8 cellular contexts compared by ENCODE assay signal in the genomic region with DNA sequence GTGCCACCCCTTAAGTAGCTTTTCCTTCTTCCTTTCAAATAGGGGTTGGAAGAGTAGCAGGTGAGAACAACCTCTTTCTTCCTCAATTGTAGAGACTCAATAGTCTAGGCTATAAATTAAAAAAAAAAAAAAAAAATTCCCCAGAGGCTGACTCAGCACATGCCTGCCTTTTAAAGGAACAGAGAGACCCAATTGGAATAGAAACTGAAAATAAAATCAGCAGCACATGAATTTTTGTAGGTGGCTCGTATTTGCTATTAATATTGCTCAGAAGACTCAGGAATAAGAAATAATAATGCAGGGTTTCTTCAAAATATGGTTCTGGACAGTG. TPM values are rescaled to one million over a fixed set of nuclear protein-coding genes. Genes with fewer than 3 reads are reported as not detected.
DNase-seq lines count a peak whose midpoint lies in the region; ATAC-seq, FAIRE-seq and TF ChIP-seq lines count a peak whose summit lies in the region.

No MANE protein-coding gene starts in this region.

- H3K27me3 Mint-ChIP-seq in activated T-cell treated with anti-CD3 and anti-CD28 coated beads, Interleukin-2, amount 50 U/mL, for 72 hours (ENCODE audit: low read depth) = no peaks in the 10 kb centered on the region

- no peaks in the 10 kb centered on the region for H3K27me3 ChIP-seq in OCI-LY1 (ENCODE audit: insufficient read depth, low read length)
- no peaks in the 10 kb centered on the region for H3K27me3 ChIP-seq in H1 (replicated peaks in 1 of 4; ENCODE audit: control insufficient read depth in 3 of 4, extremely low read depth in 1 of 4, insufficient read depth in 3 of 4, low read length in 3 of 4)
- no peaks in the 10 kb centered on the region for H3K27me3 ChIP-seq in parathyroid adenoma (ENCODE audit: control insufficient read depth, insufficient read depth, low read length)

- H3K56ac ChIP-seq in H1 (replicated peaks; ENCODE audit: insufficient read length, low read depth, low read length) = no peak overlapping the region

- no peak overlapping the region for H3K14ac ChIP-seq in H1 (ENCODE audit: insufficient read length)

- 0 out of 2 replicates have a peak, but pooled peaks cover 2% of the 10 kb centered on the region for H4K20me1 ChIP-seq in OCI-LY1 (ENCODE audit: insufficient read depth, low read length)
- H4K20me1 ChIP-seq in H1 (replicated peaks in 1 of 2; ENCODE audit: control insufficient read depth in 1 of 2, insufficient read depth in 2 of 2, low read length in 2 of 2) = peaks cover 42 to 45% of the 10 kb centered on the region in 2 experiments

- H3K9me3 ChIP-seq in OCI-LY1 (ENCODE audit: low read length) = no peaks in the 10 kb centered on the region; the same call in 1 of the 2 replicates
- H3K9me3 ChIP-seq in H1 (ENCODE audit: insufficient read depth in 2 of 2, low read depth in 1 of 2, low read length in 1 of 2) = no peaks in the 10 kb centered on the region
- no peaks in the 10 kb centered on the region for H3K9me3 ChIP-seq in parathyroid adenoma (ENCODE audit: control insufficient read depth, low read length)

- no peak for TF ChIP-seq POLR2A in H1 (IDR thresholded peaks at IDR 0.05; ENCODE audit: control extremely low read depth in 1 of 2, low read depth in 2 of 2, low read length in 2 of 2)

- no peak overlapping the region for H2AK5ac ChIP-seq in H1 (ENCODE audit: low read depth, low read length)

- H3K23ac ChIP-seq in H1 (ENCODE audit: insufficient read length) = no peak overlapping the region

- peak overlapping the region; percentile 30 for H3K9ac ChIP-seq in OCI-LY1 (ENCODE audit: low read length)
- H3K9ac ChIP-seq in H1 (replicated peaks in 1 of 4; ENCODE audit: extremely low read depth in 1 of 4, low read depth in 3 of 4, low read length in 3 of 4) = no peak overlapping the region
- H3K9ac ChIP-seq in parathyroid adenoma = no peak overlapping the region

- H3K18ac ChIP-seq in H1 (ENCODE audit: extremely low read depth, low read length) = no peak overlapping the region

- H3K36me3 ChIP-seq in OCI-LY1 (ENCODE audit: insufficient read depth, low read length) (peaks cover 23% of the 10 kb centered on the region), H1 (ENCODE audit: control insufficient read depth in 2 of 4, insufficient read depth in 4 of 4, low read length in 3 of 4) (peaks cover 0 to 1% (median 0%) of the 10 kb centered on the region in 4 experiments; a peak in 1 of 8 replicates), parathyroid adenoma (ENCODE audit: control insufficient read depth, insufficient read depth, low read length) (no peaks in the 10 kb centered on the region)

- H3K27ac Mint-ChIP-seq in activated T-cell treated with anti-CD3 and anti-CD28 coated beads, Interleukin-2, amount 50 U/mL, for 72 hours = peak overlapping the region; percentile 96

- H3K79me2 ChIP-seq in OCI-LY1 (ENCODE audit: insufficient read depth, low read length) (peaks cover 100% of the 10 kb centered on the region), H1 (ENCODE audit: control insufficient read depth in 1 of 2, insufficient read depth in 2 of 2, low read length in 2 of 2) (peaks cover 12 to 98% of the 10 kb centered on the region in 2 experiments), parathyroid adenoma (peaks cover 49% of the 10 kb centered on the region)

- peak overlapping the region; percentile 74 for H3K27ac ChIP-seq in OCI-LY1 (ENCODE audit: low read depth, low read length, poor library complexity, severe bottlenecking)
- H3K27ac ChIP-seq in H1 (ENCODE audit: low read depth, low read length) = no peak overlapping the region
- H3K27ac ChIP-seq in parathyroid adenoma = no peak overlapping the region

- no peak overlapping the region for H2BK120ac ChIP-seq in H1 (replicated peaks; ENCODE audit: low read depth, low read length)

- no peak overlapping the region for H2BK20ac ChIP-seq in H1 (ENCODE audit: low read length)

- H3K36me3 Mint-ChIP-seq in activated T-cell treated with anti-CD3 and anti-CD28 coated beads, Interleukin-2, amount 50 U/mL, for 72 hours (ENCODE audit: insufficient read depth in 2 of 2) = peaks cover 0 to 5% of the 10 kb centered on the region in 2 donors

- H2BK12ac ChIP-seq in H1 (ENCODE audit: low read depth, low read length) = no peak overlapping the region

- H3K9me2 ChIP-seq in OCI-LY1 (ENCODE audit: low read depth, low read length) = no peaks in the 10 kb centered on the region

- H3K4me1 ChIP-seq in OCI-LY1 (ENCODE audit: insufficient read depth, low read length, severe bottlenecking) (peaks cover 88% of the 10 kb centered on the region), H1 (replicated peaks in 1 of 4; ENCODE audit: control insufficient read depth in 3 of 4, insufficient read depth in 4 of 4, low read length in 3 of 4) (peaks cover 5 to 21% (median 9%) of the 10 kb centered on the region in 4 experiments; a peak in 4 of 7 replicates), parathyroid adenoma (peaks cover 35% of the 10 kb centered on the region)

- H3K4ac ChIP-seq in H1 (replicated peaks; ENCODE audit: insufficient read length, low read depth, low read length) = no peak overlapping the region

- DNase-seq in activated T-cell treated with anti-CD3 and anti-CD28 coated beads, Interleukin-2, amount 50 U/mL, for 72 hours = no peak
- no peak for DNase-seq in activated T-cell treated with anti-CD3 and anti-CD28 coated beads, Interleukin-2, amount 50 U/mL, for 48 hours
- DNase-seq in H1 (ENCODE audit: low read depth in 1 of 2, low spot score in 2 of 2) = no peak
- DNase-seq in SK-N-DZ (ENCODE audit: low spot score) = no peak
- no peak for DNase-seq in SKM-1 treated with dmso at 0.1 percent for 144 hours (lab: John Stamatoyannopoulos, UW; ENCODE audit: unreplicated experiment)
- DNase-seq in DMS 273 (lab: John Stamatoyannopoulos, UW; ENCODE audit: unreplicated experiment) = no peak

- H3K4me3 Mint-ChIP-seq in activated T-cell treated with anti-CD3 and anti-CD28 coated beads, Interleukin-2, amount 50 U/mL, for 72 hours = peak overlapping the region; percentile 55 to 80

- H3K4me1 Mint-ChIP-seq in activated T-cell treated with anti-CD3 and anti-CD28 coated beads, Interleukin-2, amount 50 U/mL, for 72 hours (ENCODE audit: low read depth) = peaks cover 95% of the 10 kb centered on the region

- H2AFZ ChIP-seq in OCI-LY1 (ENCODE audit: low read length) (no peak overlapping the region), H1 (ENCODE audit: low read length) (no peak overlapping the region), parathyroid adenoma (no peak overlapping the region)

- no peak for TF ChIP-seq RAD21 in H1 (IDR thresholded peaks at IDR 0.05 in 1 of 2, conservative IDR thresholded peaks at IDR 0.05 in 1 of 2; ENCODE audit: low read depth in 2 of 2, low read length in 2 of 2)

- no peak overlapping the region for H4K5ac ChIP-seq in H1 (ENCODE audit: insufficient read length, low read depth, low read length)

- no peaks in the 10 kb centered on the region for H3K23me2 ChIP-seq in H1 (ENCODE audit: low read depth, low read length)

- TF ChIP-seq CTCF in OCI-LY1 (IDR thresholded peaks at IDR 0.05; ENCODE audit: low read length) (no peak), H1 (IDR thresholded peaks at IDR 0.05; ENCODE audit: control extremely low read depth in 1 of 3, insufficient read depth in 1 of 3, low read depth in 1 of 3, low read length in 3 of 3) (no peak), parathyroid adenoma (IDR thresholded peaks at IDR 0.05) (no peak)

- 74% methylated on average over 1 of the region's 1 CpG; no CpG with 5 or more reads in 1 of the 2 experiments for WGBS in H1 (ENCODE audit: extremely low coverage in 1 of 2, insufficient coverage in 1 of 2, insufficient read length in 1 of 2, insufficient replicate concordance in 2 of 2, low coverage in 1 of 2, low lambda C conversion rate in 2 of 2, missing lambda C conversion rate in 1 of 2), 2 experiments

- FAIRE-seq in H1 (lab: Jason Lieb, UNC) = no peak

- H3F3A ChIP-seq in OCI-LY1 (ENCODE audit: insufficient read depth, low read length) = no peaks in the 10 kb centered on the region; the same call in 1 of the 2 replicates

- CTCF ChIA-PET in H1 (lab: Charles Lee; ENCODE audit: partially characterized antibody) = interaction anchor here (0.8 to 2.2 kb wide), 4 partner anchors 15 to 62 kb away, joined by 3 to 7 read pairs (median 4); no protein-coding TSS in a partner anchor

- H3K79me1 ChIP-seq in H1 (ENCODE audit: low read depth, low read length) = no peaks in the 10 kb centered on the region; the same call in 1 of the 2 replicates

- H3K4me3 ChIP-seq in OCI-LY1 (ENCODE audit: low read depth, low read length, poor library complexity, severe bottlenecking) (peak overlapping the region; percentile 29), H1 (ENCODE audit: extremely low read depth in 1 of 4, insufficient read depth in 2 of 4, low read depth in 3 of 4, low read length in 4 of 4) (peak overlapping the region in 1 of 4 experiments; percentile 3; a peak in 1 of 8 replicates), parathyroid adenoma (ENCODE audit: low read depth, low read length) (no peak overlapping the region)

- no peaks in the 10 kb centered on the region for H3K9me3 Mint-ChIP-seq in activated T-cell treated with anti-CD3 and anti-CD28 coated beads, Interleukin-2, amount 50 U/mL, for 72 hours

- H2BK15ac ChIP-seq in H1 (ENCODE audit: low read length) = no peak overlapping the region

- peak; percentile 50 to 63 for ATAC-seq in activated T-cell treated with anti-CD3 and anti-CD28 coated beads, Interleukin-2, amount 50 U/mL, for 72 hours (replicated peaks in 1 of 2)

- H4K8ac ChIP-seq in H1 (ENCODE audit: extremely low read depth, insufficient read depth, low read length) = no peak overlapping the region

- POLR2A ChIA-PET in H1 (lab: Charles Lee; ENCODE audit: partially characterized antibody) = interaction anchor here (0.7 to 1.4 kb wide), 2 partner anchors 13 to 88 kb away, joined by 3 to 5 read pairs; no protein-coding TSS in a partner anchor

- H2BK5ac ChIP-seq in H1 (ENCODE audit: low read depth, low read length) = no peak overlapping the region

- H3K4me2 ChIP-seq in OCI-LY1 (ENCODE audit: low read length) = peak overlapping the region; percentile 62
- H3K4me2 ChIP-seq in H1 (ENCODE audit: insufficient read depth in 1 of 2, low read depth in 2 of 2, low read length in 2 of 2) = peak overlapping the region; percentile 2 to 22; a peak in 2 of 4 replicates
- peak overlapping the region; percentile 20 for H3K4me2 ChIP-seq in parathyroid adenoma (ENCODE audit: low read length)

- no peak overlapping the region for H4K91ac ChIP-seq in H1 (replicated peaks; ENCODE audit: insufficient read length, low read length)

- no peak for TF ChIP-seq EP300 in H1 (IDR thresholded peaks at IDR 0.05; ENCODE audit: borderline replicate concordance in 1 of 2, low read depth in 2 of 2, low read length in 2 of 2)

RNA-seq across cellular contexts. Expression of a gene that starts 19.3 kb away (rescaled TPM):
- total RNA-seq in activated T-cell treated with anti-CD3 and anti-CD28 coated beads, Interleukin-2, amount 50 U/mL, for 72 hours = 10 to 100 TPM; 78.7 to 86.1 TPM
- 108 and 114 TPM in 2 replicates for total RNA-seq in H1 (2021; fragmentation: NEBNext Ultra II Directional; extraction: Animal tissue kit (Norgen Biotek cat#: 25700))
- polyA plus RNA-seq in H1 (2011; rRNA removed) = 5.9 and 7.4 TPM in 2 replicates
- polyA plus RNA-seq in H1 (2011; cell fraction: cytosol; rRNA removed) = 15.2 TPM
- 9.0 TPM for polyA plus RNA-seq in H1 (2011; cell fraction: nucleus; rRNA removed)
- 56.8 to 90.7 TPM (median 64.1 TPM) in 4 replicates for polyA plus RNA-seq in H1 (2012, experiment 1 of 2)
- 7.1 TPM for polyA plus RNA-seq in H1 (2012, experiment 2 of 2)
- polyA plus RNA-seq in H1 (2013, experiment 1 of 2) = 112 TPM
- 105 TPM for polyA plus RNA-seq in H1 (2013, experiment 2 of 2)
- 9.0 and 13.1 TPM in 2 replicates for polyA minus RNA-seq in H1 (2011; rRNA and poly(A)+ RNA removed)
- 28.2 TPM for polyA minus RNA-seq in H1 (2011; cell fraction: cytosol; rRNA and poly(A)+ RNA removed)
- polyA minus RNA-seq in H1 (2011; cell fraction: nucleus; rRNA and poly(A)+ RNA removed) = 24.8 TPM
- 27.6 and 27.7 TPM in 2 replicates for polyA plus RNA-seq in SK-N-DZ (2014; cell fraction: cytosol; rRNA removed)
- 27.3 and 45.7 TPM in 2 replicates for polyA plus RNA-seq in SK-N-DZ (2014; cell fraction: nucleus; rRNA removed)

Comparison
In these comparisons a context has a peak if more than half of its experiments do, and no peak if none do; other contexts are left out.
1. H3K4me2 ChIP-seq: peak in every context shown above with its lines; median percentile 62 in OCI-LY1; 20 in parathyroid adenoma; 12 in H1.